Comparison of ENCODE assay signal across 23 cellular contexts in the genomic region with DNA sequence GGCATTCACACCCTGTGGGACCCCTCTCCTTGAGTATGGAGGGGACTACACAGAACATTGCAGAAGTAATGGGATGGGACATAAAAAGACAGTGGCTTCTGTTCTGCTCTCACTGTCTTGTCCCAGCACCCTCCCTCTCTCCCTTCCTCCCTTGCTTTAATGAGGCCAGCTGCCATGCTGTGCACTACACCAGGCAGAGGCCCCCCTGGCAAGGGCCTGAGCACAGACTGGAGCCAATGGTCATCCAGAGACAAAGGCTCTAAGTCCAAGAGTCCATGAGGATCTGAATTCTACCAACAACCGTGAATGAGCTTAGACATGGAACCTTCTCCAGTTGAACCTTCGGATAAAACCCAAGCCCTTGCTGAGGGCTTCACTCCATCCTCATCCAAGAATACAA.
"Had no signal": no experiment of that assay in that cellular context is flagged by ENCODE, and none has a peak within 500 bp of the region (broad histone marks: within the 10 kb centered on the region; RNA-seq: fewer than 3 reads in every experiment).

No MANE protein-coding gene starts in this region.

- H3K4me3 Mint-ChIP-seq: activated CD8-positive, alpha-beta T cell treated with anti-CD3 and anti-CD28 coated beads, Interleukin-2, amount 10 ng/mL, durations not matched to agents 7 days and 5 days; activated naive CD4-positive, alpha-beta T cell treated with anti-CD3 and anti-CD28 coated beads for 36 hours; activated naive CD8-positive, alpha-beta T cell; activated T-cell treated with anti-CD3 and anti-CD28 coated beads, Interleukin-2, amount 50 U/mL, for 24 hours; activated T-helper 1 cell treated with anti-CD3 and anti-CD28 coated beads, Interleukin-12 subunit alpha, Interleukin-12 subunit beta, Interleukin-2, Interleukin-4 antibody, amounts not matched to agents 30 ng/mL and 10 ng/mL and 1 ng/mL, durations not matched to agents 14 hours and 24 hours and 36 hours; T-helper 1 cell treated with Interleukin-12 subunit alpha and Interleukin-12 subunit beta and Interleukin-4 antibody, amounts not matched to agents 30 μg/mL and 1 μg/mL, for 36 hours; WTC11 had no signal

- DNase-seq: activated CD4-positive, alpha-beta T cell treated with anti-CD3 and anti-CD28 coated beads for 48 hours; activated CD4-positive, alpha-beta T cell treated with anti-CD3 and anti-CD28 coated beads, Interleukin-2, amount 50 U/mL, for 4 hours; activated CD4-positive, CD25-positive, alpha-beta regulatory T cell treated with anti-CD3 and anti-CD28 coated beads, Interleukin-2, amount 50 U/mL, for 72 hours; activated CD8-positive, alpha-beta memory T cell treated with anti-CD3 and anti-CD28 coated beads, Interleukin-2, amount 50 U/mL, for 48 hours; activated CD8-positive, alpha-beta T cell treated with anti-CD3 and anti-CD28 coated beads, Interleukin-2, amount 10 ng/mL, durations not matched to agents 7 days and 5 days; activated gamma-delta T cell; activated naive CD4-positive, alpha-beta T cell treated with anti-CD3 and anti-CD28 coated beads for 36 hours; activated T-cell treated with anti-CD3 and anti-CD28 coated beads, Interleukin-2, amount 50 U/mL, for 24 hours; central memory CD4-positive, alpha-beta T cell; MG63; MV-4-11; NCI-H1092 treated with DMSO at 0.1 percent for 48 hours; NCI-H1436; NCI-H187; NCI-H2081; NCI-H524; PC-3; SHP77 treated with DMSO at 0.1 percent for 48 hours; T-helper 9 cell had no signal

- H3K27me3 ChIP-seq: MG63 had no signal

- H3K36me3 Mint-ChIP-seq: activated naive CD8-positive, alpha-beta T cell; WTC11 had no signal

- H3K27ac Mint-ChIP-seq: activated CD8-positive, alpha-beta T cell treated with anti-CD3 and anti-CD28 coated beads, Interleukin-2, amount 10 ng/mL, durations not matched to agents 7 days and 5 days; activated naive CD4-positive, alpha-beta T cell treated with anti-CD3 and anti-CD28 coated beads for 36 hours; activated naive CD8-positive, alpha-beta T cell; activated T-cell treated with anti-CD3 and anti-CD28 coated beads, Interleukin-2, amount 50 U/mL, for 24 hours; activated T-helper 1 cell treated with anti-CD3 and anti-CD28 coated beads, Interleukin-12 subunit alpha, Interleukin-12 subunit beta, Interleukin-2, Interleukin-4 antibody, amounts not matched to agents 30 ng/mL and 10 ng/mL and 1 ng/mL, durations not matched to agents 14 hours and 24 hours and 36 hours; T-helper 1 cell treated with Interleukin-12 subunit alpha and Interleukin-12 subunit beta and Interleukin-4 antibody, amounts not matched to agents 30 μg/mL and 1 μg/mL, for 36 hours; WTC11 had no signal

- H3K27me3 Mint-ChIP-seq: activated naive CD8-positive, alpha-beta T cell had no signal

- H3K4me3 ChIP-seq: MG63 had no signal

- H3K9me3 Mint-ChIP-seq: activated naive CD4-positive, alpha-beta T cell treated with anti-CD3 and anti-CD28 coated beads for 36 hours; activated T-helper 1 cell treated with anti-CD3 and anti-CD28 coated beads, Interleukin-12 subunit alpha, Interleukin-12 subunit beta, Interleukin-2, Interleukin-4 antibody, amounts not matched to agents 30 ng/mL and 10 ng/mL and 1 ng/mL, durations not matched to agents 14 hours and 24 hours and 36 hours; T-helper 1 cell treated with Interleukin-12 subunit alpha and Interleukin-12 subunit beta and Interleukin-4 antibody, amounts not matched to agents 30 μg/mL and 1 μg/mL, for 36 hours had no signal

- ATAC-seq: activated CD8-positive, alpha-beta T cell treated with anti-CD3 and anti-CD28 coated beads, Interleukin-2, amount 10 ng/mL, durations not matched to agents 7 days and 5 days; PC-3; WTC11 had no signal

- H3K36me3 ChIP-seq: MG63 had no signal
